23 cellular contexts compared by ENCODE assay signal in genomic region chr17:77828749-77829539, GRCh38.
DNase-seq lines count a peak whose midpoint lies in the region; ATAC-seq, FAIRE-seq and TF ChIP-seq lines count a peak whose summit lies in the region.
"Had no signal": no experiment of that assay in that cellular context is flagged by ENCODE, and none has a peak within 500 bp of the region (broad histone marks: within the 10 kb centered on the region; RNA-seq: fewer than 3 reads in every experiment).

No MANE protein-coding gene starts in this region.

- intact Hi-C loops in K562 (cut with micrococcal nuclease): no loop called here

- no peak overlapping the region for H2BK5ac ChIP-seq in mesenchymal stem cell (ENCODE audit: low read depth, low read length, poor library complexity, severe bottlenecking)

- H3K36me3 Mint-ChIP-seq in effector memory CD8-positive, alpha-beta T cell (ENCODE audit: insufficient read depth): peaks cover 4% of the 10 kb centered on the region
- H3K36me3 Mint-ChIP-seq: activated naive CD8-positive, alpha-beta T cell treated with anti-CD3 and anti-CD28 coated beads for 36 hours; stimulated activated effector memory CD8-positive, alpha-beta T cell treated with anti-CD3 and anti-CD28 coated beads, Interleukin-12 subunit alpha, Interleukin-12 subunit beta, amount 100 ng/mL, for 72 hours had no signal

- H4K8ac ChIP-seq in mesenchymal stem cell (ENCODE audit: low read length): no peak overlapping the region

- no peak for TF ChIP-seq POLR2A in K562 (conservative IDR thresholded peaks at IDR 0.05)

- POLR2A ChIA-PET in K562 (lab: Yijun Ruan, JAX): no interaction called here

- H3K79me1 ChIP-seq in mesenchymal stem cell (replicated peaks; ENCODE audit: low read length, poor library complexity, severe bottlenecking): no peaks in the 10 kb centered on the region

- no peak overlapping the region for H2BK120ac ChIP-seq in mesenchymal stem cell (ENCODE audit: low read depth, low read length)

- peaks cover 14% of the 10 kb centered on the region; the same call in 1 of the 2 replicates for H4K20me1 ChIP-seq in K562 (replicated peaks; ENCODE audit: control insufficient read depth, insufficient read depth, low read length)

- H3K23ac ChIP-seq in mesenchymal stem cell (ENCODE audit: low read length in 2 of 2): no peak overlapping the region

- H2AK5ac ChIP-seq in mesenchymal stem cell (ENCODE audit: low read length, severe bottlenecking): no peak overlapping the region

- peak overlapping the region in 1 of 2 donors; percentile 51 for H3K27ac Mint-ChIP-seq in effector memory CD8-positive, alpha-beta T cell
- H3K27ac Mint-ChIP-seq: activated CD8-positive, alpha-beta T cell treated with anti-CD3 and anti-CD28 coated beads, Interleukin-2, amount 10 ng/mL, durations not matched to agents 7 days and 5 days; activated naive CD8-positive, alpha-beta T cell treated with anti-CD3 and anti-CD28 coated beads for 36 hours; B cell; stimulated activated effector memory CD8-positive, alpha-beta T cell treated with anti-CD3 and anti-CD28 coated beads, Interleukin-12 subunit alpha, Interleukin-12 subunit beta, amount 100 ng/mL, for 72 hours had no signal

- H2BK15ac ChIP-seq in mesenchymal stem cell (ENCODE audit: low read depth, poor library complexity, severe bottlenecking): no peak overlapping the region

- H3K36me3 ChIP-seq in K562 (ENCODE audit: control insufficient read depth, insufficient read depth, low read length): no peaks in the 10 kb centered on the region
- H3K36me3 ChIP-seq in mesenchymal stem cell (ENCODE audit: control insufficient read depth in 1 of 2, insufficient read depth in 2 of 2, low read depth in 1 of 2, low read length in 2 of 2): no peaks in the 10 kb centered on the region
- no peaks in the 10 kb centered on the region for H3K36me3 ChIP-seq in thoracic aorta
- H3K36me3 ChIP-seq: brain microvascular endothelial cell, SJCRH30, tibial nerve had no signal

- TF ChIP-seq EP300 in K562 (IDR thresholded peaks at IDR 0.05; ENCODE audit: low read length): no peak

- no peak overlapping the region for H3K9ac ChIP-seq in K562 (ENCODE audit: insufficient read depth in 1 of 2, low read depth in 2 of 2, low read length in 2 of 2)
- H3K9ac ChIP-seq in mesenchymal stem cell (ENCODE audit: low read length): no peak overlapping the region

- H4K91ac ChIP-seq in mesenchymal stem cell (ENCODE audit: low read length): peak overlapping the region; percentile 5

- TF ChIP-seq CTCF in K562 (IDR thresholded peaks at IDR 0.05 in 2 of 3, conservative IDR thresholded peaks at IDR 0.05 in 1 of 3; ENCODE audit: insufficient read depth in 2 of 3, low read depth in 1 of 3, low read length in 3 of 3): no peak
- no peak for TF ChIP-seq CTCF in thoracic aorta (IDR thresholded peaks at IDR 0.05)

- peak overlapping the region in 1 of 2 experiments; percentile 0 for H3K14ac ChIP-seq in mesenchymal stem cell (ENCODE audit: low read length in 2 of 2)

- H3K4me3 ChIP-seq in K562 (no peak overlapping the region), mesenchymal stem cell (ENCODE audit: insufficient read depth in 1 of 2, low read depth in 1 of 2, low read length in 2 of 2) (no peak overlapping the region), thoracic aorta (no peak overlapping the region)
- H3K4me3 ChIP-seq: SJCRH30, tibial nerve had no signal

- no peak overlapping the region for H2BK12ac ChIP-seq in mesenchymal stem cell (ENCODE audit: low read length in 2 of 2)

- H3K79me2 ChIP-seq in K562 (ENCODE audit: control insufficient read depth, insufficient read depth, low read length): no peaks in the 10 kb centered on the region

- H3K9me3 Mint-ChIP-seq in effector memory CD8-positive, alpha-beta T cell: no peaks in the 10 kb centered on the region
- H3K9me3 Mint-ChIP-seq: activated naive CD8-positive, alpha-beta T cell treated with anti-CD3 and anti-CD28 coated beads for 36 hours; activated T-cell treated with anti-CD3 and anti-CD28 coated beads, Interleukin-2, amount 50 U/mL, for 4 hours; stimulated activated effector memory CD8-positive, alpha-beta T cell treated with anti-CD3 and anti-CD28 coated beads, Interleukin-12 subunit alpha, Interleukin-12 subunit beta, amount 100 ng/mL, for 72 hours had no signal

- ATAC-seq in K562 (no peak), thoracic aorta (ENCODE audit: insufficient number of reproducible peaks, low FRiP score, low read depth) (no peak)
- ATAC-seq in effector memory CD8-positive, alpha-beta T cell (replicated peaks): no peak
- ATAC-seq: activated CD8-positive, alpha-beta T cell treated with anti-CD3 and anti-CD28 coated beads, Interleukin-2, amount 10 ng/mL, durations not matched to agents 7 days and 5 days; activated T-cell treated with anti-CD3 and anti-CD28 coated beads, Interleukin-2, amount 50 U/mL, for 4 hours; stimulated activated effector memory CD8-positive, alpha-beta T cell treated with anti-CD3 and anti-CD28 coated beads, Interleukin-12 subunit alpha, Interleukin-12 subunit beta, amount 100 ng/mL, for 72 hours had no signal

- H3K4me1 Mint-ChIP-seq in effector memory CD8-positive, alpha-beta T cell (ENCODE audit: low read depth in 2 of 2): peaks cover 18 to 21% of the 10 kb centered on the region in 2 donors

- no peak for FAIRE-seq in K562 (lab: Jason Lieb, UNC)
- FAIRE-seq: A204.1 had no signal

- WGBS in K562 (ENCODE audit: insufficient coverage, low coverage, missing lambda C conversion rate): 33% methylated on average over 21 of the region's 21 CpGs
- WGBS in mesenchymal stem cell: 93% methylated on average over 21 of the region's 21 CpGs

- no peak for TF ChIP-seq RAD21 in K562 (CRISPR knock-in tag; conservative IDR thresholded peaks at IDR 0.05 in 1 of 2, IDR thresholded peaks at IDR 0.05 in 1 of 2)

- no peak overlapping the region for H3K4me3 Mint-ChIP-seq in effector memory CD8-positive, alpha-beta T cell
- H3K4me3 Mint-ChIP-seq: activated CD8-positive, alpha-beta T cell treated with anti-CD3 and anti-CD28 coated beads, Interleukin-2, amount 10 ng/mL, durations not matched to agents 7 days and 5 days; activated naive CD8-positive, alpha-beta T cell treated with anti-CD3 and anti-CD28 coated beads for 36 hours; activated T-cell treated with anti-CD3 and anti-CD28 coated beads, Interleukin-2, amount 50 U/mL, for 4 hours; B cell; stimulated activated effector memory CD8-positive, alpha-beta T cell treated with anti-CD3 and anti-CD28 coated beads, Interleukin-12 subunit alpha, Interleukin-12 subunit beta, amount 100 ng/mL, for 72 hours had no signal

- DNase-seq in activated effector memory CD4-positive, alpha-beta T cell treated with anti-CD3 and anti-CD28 coated beads, Interleukin-2, amount 50 U/mL, for 16 hours: peak; percentile 54
- DNase-seq in activated effector memory CD4-positive, alpha-beta T cell treated with Interleukin-2 at 50 U/mL for 16 hours: no peak
- no peak for DNase-seq in K562 (ENCODE audit: extremely low read depth in 1 of 4, low spot score in 3 of 4)
- DNase-seq in mesenchymal stem cell: no peak
- DNase-seq in thoracic aorta (ENCODE audit: low spot score): no peak
- DNase-seq in NOMO-1 (lab: John Stamatoyannopoulos, UW; ENCODE audit: unreplicated experiment in 2 of 2): no peak
- no peak for DNase-seq in OCI-M2 (lab: John Stamatoyannopoulos, UW; ENCODE audit: unreplicated experiment)
- no peak for DNase-seq in effector memory CD8-positive, alpha-beta T cell
- DNase-seq: activated CD8-positive, alpha-beta T cell treated with anti-CD3 and anti-CD28 coated beads, Interleukin-2, amount 10 ng/mL, durations not matched to agents 7 days and 5 days; activated naive CD8-positive, alpha-beta T cell treated with anti-CD3 and anti-CD28 coated beads for 36 hours; activated T-cell treated with anti-CD3 and anti-CD28 coated beads, Interleukin-2, amount 50 U/mL, for 4 hours; brain microvascular endothelial cell; cortex of kidney; DND-41; Kasumi-1; NCI-H1930; NCI-H345; PC-3 had no signal

- H3K4me1 ChIP-seq in K562 (replicated peaks in 1 of 2; ENCODE audit: control insufficient read depth in 2 of 2, insufficient read depth in 2 of 2, low read length in 2 of 2): peaks cover 16 to 24% of the 10 kb centered on the region in 2 experiments
- peaks cover 28% of the 10 kb centered on the region for H3K4me1 ChIP-seq in mesenchymal stem cell (ENCODE audit: control insufficient read depth, insufficient read depth, low read depth, low read length)
- H3K4me1 ChIP-seq in thoracic aorta (ENCODE audit: control insufficient read depth in 1 of 2, low read depth in 2 of 2): peaks cover 25 to 48% of the 10 kb centered on the region in 2 donors
- H3K4me1 ChIP-seq: SJCRH30 had no signal

- BruUV-seq in K562 (replicated peaks; lab: Mats Ljungman, UMichigan): no TSS peak

- no peak overlapping the region for H3K4ac ChIP-seq in mesenchymal stem cell (ENCODE audit: low read depth in 1 of 2, low read length in 2 of 2)

- H2AFZ ChIP-seq in K562 (ENCODE audit: low read depth, low read length) (no peak overlapping the region), mesenchymal stem cell (ENCODE audit: low read depth, low read length) (no peak overlapping the region)

- no peaks in the 10 kb centered on the region for H3K27me3 Mint-ChIP-seq in effector memory CD8-positive, alpha-beta T cell
- H3K27me3 Mint-ChIP-seq: activated naive CD8-positive, alpha-beta T cell treated with anti-CD3 and anti-CD28 coated beads for 36 hours had no signal

- no peak overlapping the region for H3K27ac ChIP-seq in K562 (ENCODE audit: extremely low read depth, low read depth, low read length)
- H3K27ac ChIP-seq in mesenchymal stem cell (ENCODE audit: low read length, poor library complexity, severe bottlenecking): no peak overlapping the region
- H3K27ac ChIP-seq in thoracic aorta: peak overlapping the region; percentile 94 to 98
- H3K27ac ChIP-seq: SJCRH30 had no signal

- H3K27me3 ChIP-seq in K562 (ENCODE audit: control insufficient read depth in 2 of 2, insufficient read depth in 2 of 2, low read length in 2 of 2) (peaks cover 28 to 31% of the 10 kb centered on the region in 2 experiments), mesenchymal stem cell (ENCODE audit: control insufficient read depth in 1 of 2, insufficient read depth in 1 of 2, low read length in 2 of 2) (peaks cover 19 to 29% of the 10 kb centered on the region in 2 experiments), thoracic aorta (replicated peaks; ENCODE audit: insufficient read depth) (no peaks in the 10 kb centered on the region)
- H3K27me3 ChIP-seq: brain microvascular endothelial cell, tibial nerve had no signal

- no peak overlapping the region for H3K4me2 ChIP-seq in K562 (ENCODE audit: insufficient read depth, low read length)
- H3K4me2 ChIP-seq in mesenchymal stem cell (ENCODE audit: low read length, poor library complexity, severe bottlenecking): no peak overlapping the region

- H3K18ac ChIP-seq in mesenchymal stem cell (ENCODE audit: low read depth in 1 of 2, low read length in 2 of 2): peak overlapping the region in 1 of 2 experiments; percentile 16

- in situ Hi-C loops in K562 (cut with MboI): no loop called here

- CTCF ChIA-PET in K562 (lab: Yijun Ruan, JAX; ENCODE audit: low intra/inter-chr PET ratio): no interaction called here

- no peaks in the 10 kb centered on the region; the same call in 1 of the 2 replicates for H3K9me3 ChIP-seq in K562 (replicated peaks; ENCODE audit: control insufficient read depth, insufficient read depth, low read depth, low read length)
- no peaks in the 10 kb centered on the region for H3K9me3 ChIP-seq in mesenchymal stem cell (ENCODE audit: control insufficient read depth, low read length)
- H3K9me3 ChIP-seq in thoracic aorta: no peaks in the 10 kb centered on the region
- H3K9me3 ChIP-seq: SJCRH30, tibial nerve had no signal

- no peaks in the 10 kb centered on the region for H3K9me1 ChIP-seq in K562 (ENCODE audit: control insufficient read depth, insufficient read depth, low read length)

Comparison
In these comparisons a context has a peak if more than half of its experiments do, and no peak if none do; other contexts are left out.
1. H3K27ac ChIP-seq: peak in thoracic aorta (2 of 2); none in K562 (single experiment) and mesenchymal stem cell (single experiment).